In genomic region chr19:8148410-8149231, GRCh38 we compare ENCODE assay signal across 10 cellular contexts. TPM values are rescaled to one million over a fixed set of nuclear protein-coding genes. Genes with fewer than 3 reads are reported as not detected.
DNase-seq lines count a peak whose midpoint lies in the region; ATAC-seq, FAIRE-seq and TF ChIP-seq lines count a peak whose summit lies in the region.
"Had no signal": no experiment of that assay in that cellular context is flagged by ENCODE, and none has a peak within 500 bp of the region (broad histone marks: within the 10 kb centered on the region; RNA-seq: fewer than 3 reads in every experiment).

No MANE protein-coding gene starts in this region.

- H2AK5ac ChIP-seq in H1 (ENCODE audit: low read depth, low read length), result no peak overlapping the region

- H3K18ac ChIP-seq in H1 (ENCODE audit: extremely low read depth, low read length), result peak overlapping the region; percentile 41

- peak overlapping the region; percentile 82 for H3K4me3 Mint-ChIP-seq in progenitor cell of endocrine pancreas (ENCODE audit: low read depth)

- no peaks in the 10 kb centered on the region for H4K20me1 ChIP-seq in H1 (replicated peaks in 1 of 2; ENCODE audit: control insufficient read depth in 1 of 2, insufficient read depth in 2 of 2, low read length in 2 of 2)

- H3K23me2 ChIP-seq in H1 (ENCODE audit: low read depth, low read length), result no peaks in the 10 kb centered on the region; the same call in 1 of the 2 replicates

- no peak for ATAC-seq in HG03565 (IDR thresholded peaks at IDR 0.05; ENCODE audit: unreplicated experiment)

- peak overlapping the region; percentile 94; the same call in 1 of the 2 replicates for H2BK12ac ChIP-seq in H1 (ENCODE audit: low read depth, low read length)

- WGBS in H1 (ENCODE audit: extremely low coverage in 1 of 2, insufficient coverage in 1 of 2, insufficient read length in 1 of 2, insufficient replicate concordance in 2 of 2, low coverage in 1 of 2, low lambda C conversion rate in 2 of 2, missing lambda C conversion rate in 1 of 2), 2 experiments, result 9% methylated on average over 22 of the region's 46 CpGs; no CpG with 5 or more reads in 1 of the 2 experiments

- TF ChIP-seq RAD21 in H1 (IDR thresholded peaks at IDR 0.05 in 1 of 2, conservative IDR thresholded peaks at IDR 0.05 in 1 of 2; ENCODE audit: low read depth in 2 of 2, low read length in 2 of 2), result no peak

- H3K4me3 ChIP-seq in H1 (ENCODE audit: extremely low read depth in 1 of 4, insufficient read depth in 2 of 4, low read depth in 3 of 4, low read length in 4 of 4), result peak overlapping the region; percentile 58 to 78 (median 62)

- peak overlapping the region; percentile 46 for H3K4ac ChIP-seq in H1 (replicated peaks; ENCODE audit: insufficient read length, low read depth, low read length)

- H2BK120ac ChIP-seq in H1 (replicated peaks; ENCODE audit: low read depth, low read length), result no peak overlapping the region

- no peaks in the 10 kb centered on the region; a peak in 1 of 8 replicates for H3K36me3 ChIP-seq in H1 (ENCODE audit: control insufficient read depth in 2 of 4, insufficient read depth in 4 of 4, low read length in 3 of 4)

- peak overlapping the region; percentile 90 for H2BK5ac ChIP-seq in H1 (ENCODE audit: low read depth, low read length)

- H3K23ac ChIP-seq in H1 (ENCODE audit: insufficient read length), result no peak overlapping the region

- H3K4me1 ChIP-seq in H1 (replicated peaks in 1 of 4; ENCODE audit: control insufficient read depth in 3 of 4, insufficient read depth in 4 of 4, low read length in 3 of 4), result peaks cover 0 to 24% (median 13%) of the 10 kb centered on the region in 4 experiments; a peak in 6 of 7 replicates

- peak in 2 of 3 experiments; percentile 72 to 83 for DNase-seq in NCI-H1417 (lab: John Stamatoyannopoulos, UW)
- DNase-seq in NCI-H1417 treated with DMSO at 0.1 percent for 48 hours (lab: John Stamatoyannopoulos, UW), result no peak
- peak; percentile 49 for DNase-seq in NCI-H2029 treated with DMSO at 0.1 percent for 48 hours (lab: John Stamatoyannopoulos, UW)
- DNase-seq in H1 (ENCODE audit: low read depth in 1 of 2, low spot score in 2 of 2), result peak; percentile 70 to 87
- DNase-seq in progenitor cell of endocrine pancreas (ENCODE audit: low spot score, unreplicated experiment), result peak; percentile 68
- no peak for DNase-seq in GM10248 (ENCODE audit: extremely low spot score)
- no peak for DNase-seq in stimulated activated CD4-positive, alpha-beta T cell treated with anti-CD3 and anti-CD28 coated beads, Interleukin-12 subunit alpha, Interleukin-12 subunit beta, amount 100 ng/mL, for 4 hours
- DNase-seq: NCI-H1092 treated with DMSO at 0.1 percent for 48 hours had no signal

- no peak overlapping the region for H3K14ac ChIP-seq in H1 (ENCODE audit: insufficient read length)

- H2BK20ac ChIP-seq in H1 (ENCODE audit: low read length), result no peak overlapping the region; the same call in 1 of the 2 replicates

- no peaks in the 10 kb centered on the region for H3K9me3 ChIP-seq in H1 (ENCODE audit: insufficient read depth in 2 of 2, low read depth in 1 of 2, low read length in 1 of 2)

- H2BK15ac ChIP-seq in H1 (ENCODE audit: low read length), result no peak overlapping the region

- peak overlapping the region; percentile 48 to 72 for H3K4me2 ChIP-seq in H1 (ENCODE audit: insufficient read depth in 1 of 2, low read depth in 2 of 2, low read length in 2 of 2)

- POLR2A ChIA-PET in H1 (lab: Charles Lee; ENCODE audit: partially characterized antibody) (interaction anchor here (0.6 to 2.7 kb wide), 14 partner anchors 9 to 750 kb away, joined by 3 to 13 read pairs (median 4); partner anchors contain the start of gene CERS4), GM10248 (lab: Yijun Ruan, JAX) (no interaction called here)

- H3K79me1 ChIP-seq in H1 (ENCODE audit: low read depth, low read length), result peaks cover 6% of the 10 kb centered on the region

- H3K56ac ChIP-seq in H1 (replicated peaks; ENCODE audit: insufficient read length, low read depth, low read length), result no peak overlapping the region

- H3K9me3 Mint-ChIP-seq in progenitor cell of endocrine pancreas (ENCODE audit: low read depth), result no peaks in the 10 kb centered on the region

- peaks cover 0 to 19% of the 10 kb centered on the region in 2 experiments; a peak in 1 of 4 replicates for H3K79me2 ChIP-seq in H1 (ENCODE audit: control insufficient read depth in 1 of 2, insufficient read depth in 2 of 2, low read length in 2 of 2)

- H3K9ac ChIP-seq in H1 (replicated peaks in 1 of 4; ENCODE audit: extremely low read depth in 1 of 4, low read depth in 3 of 4, low read length in 3 of 4), result peak overlapping the region in 3 of 4 experiments; percentile 35 to 75 (median 67); a peak in 5 of 7 replicates

- peak overlapping the region; percentile 75 for H4K91ac ChIP-seq in H1 (replicated peaks; ENCODE audit: insufficient read length, low read length)

- H3K4me1 Mint-ChIP-seq in progenitor cell of endocrine pancreas (ENCODE audit: low read depth), result peaks cover 22% of the 10 kb centered on the region

- TF ChIP-seq EP300 in H1 (IDR thresholded peaks at IDR 0.05; ENCODE audit: borderline replicate concordance in 1 of 2, low read depth in 2 of 2, low read length in 2 of 2), result no peak

- H3K27me3 ChIP-seq in H1 (replicated peaks in 1 of 4; ENCODE audit: control insufficient read depth in 3 of 4, extremely low read depth in 1 of 4, insufficient read depth in 3 of 4, low read length in 3 of 4), result no peaks in the 10 kb centered on the region

- H3K36me3 Mint-ChIP-seq in progenitor cell of endocrine pancreas (ENCODE audit: insufficient read depth), result no peaks in the 10 kb centered on the region

- FAIRE-seq in H1 (lab: Jason Lieb, UNC), result peak; percentile 24
- FAIRE-seq: A204.1 had no signal

- peak overlapping the region; percentile 76; the same call in 1 of the 2 replicates for H3K27ac ChIP-seq in H1 (ENCODE audit: low read depth, low read length)

- peak overlapping the region; percentile 92 for H4K5ac ChIP-seq in H1 (ENCODE audit: insufficient read length, low read depth, low read length)

- CTCF ChIA-PET in H1 (lab: Charles Lee; ENCODE audit: partially characterized antibody), result no interaction called here
- CTCF ChIA-PET in GM10248 (lab: Yijun Ruan, JAX), result interaction anchor here (1.4 kb wide), 1 partner anchor 10 kb away, joined by 3 read pairs; no protein-coding TSS in a partner anchor

- TF ChIP-seq POLR2A in H1 (IDR thresholded peaks at IDR 0.05; ENCODE audit: control extremely low read depth in 1 of 2, low read depth in 2 of 2, low read length in 2 of 2), result peak in 1 of 2 experiments; percentile 83; a peak in 2 of 3 replicates

- peak overlapping the region; percentile 37; the same call in 1 of the 2 replicates for H4K8ac ChIP-seq in H1 (ENCODE audit: extremely low read depth, insufficient read depth, low read length)

- TF ChIP-seq CTCF in H1 (IDR thresholded peaks at IDR 0.05; ENCODE audit: control extremely low read depth in 1 of 3, insufficient read depth in 1 of 3, low read depth in 1 of 3, low read length in 3 of 3) (no peak), progenitor cell of endocrine pancreas (IDR thresholded peaks at IDR 0.05; ENCODE audit: unreplicated experiment) (peak; percentile 27), GM10248 (IDR thresholded peaks at IDR 0.05; ENCODE audit: control extremely low read depth, extremely low read depth, low read depth, missing control alignments) (no peak)

- peaks cover 3% of the 10 kb centered on the region for H3K27me3 Mint-ChIP-seq in progenitor cell of endocrine pancreas

- H2AFZ ChIP-seq in H1 (ENCODE audit: low read length), result no peak overlapping the region

- peak overlapping the region; percentile 97 for H3K27ac Mint-ChIP-seq in progenitor cell of endocrine pancreas

TF ChIP-seq in H1, 55 proteins besides CTCF, POLR2A, EP300 and RAD21 (continues in another document):
- TF ChIP-seq SIN3A (conservative IDR thresholded peaks at IDR 0.05 in 1 of 2, IDR thresholded peaks at IDR 0.05 in 1 of 2; ENCODE audit: low read depth in 1 of 2, low read length in 2 of 2) (peak in 1 of 2 experiments; percentile 6; a peak in 2 of 4 replicates), SP2 (IDR thresholded peaks at IDR 0.05; ENCODE audit: low read length) (no peak), CBX8 (IDR thresholded peaks at IDR 0.05; ENCODE audit: borderline replicate concordance, low read depth, low read length) (no peak), TAF7 (optimal IDR thresholded peaks at IDR 0.05; ENCODE audit: borderline replicate concordance, low read depth, low read length) (no peak), POLR2AphosphoS5 (IDR thresholded peaks at IDR 0.05; ENCODE audit: low read depth, low read length) (peak; percentile 46; the same call in 1 of the 2 replicates), SP1 (IDR thresholded peaks at IDR 0.05; ENCODE audit: low read depth, low read length) (peak; percentile 73)
- TF ChIP-seq, protein P1, sequence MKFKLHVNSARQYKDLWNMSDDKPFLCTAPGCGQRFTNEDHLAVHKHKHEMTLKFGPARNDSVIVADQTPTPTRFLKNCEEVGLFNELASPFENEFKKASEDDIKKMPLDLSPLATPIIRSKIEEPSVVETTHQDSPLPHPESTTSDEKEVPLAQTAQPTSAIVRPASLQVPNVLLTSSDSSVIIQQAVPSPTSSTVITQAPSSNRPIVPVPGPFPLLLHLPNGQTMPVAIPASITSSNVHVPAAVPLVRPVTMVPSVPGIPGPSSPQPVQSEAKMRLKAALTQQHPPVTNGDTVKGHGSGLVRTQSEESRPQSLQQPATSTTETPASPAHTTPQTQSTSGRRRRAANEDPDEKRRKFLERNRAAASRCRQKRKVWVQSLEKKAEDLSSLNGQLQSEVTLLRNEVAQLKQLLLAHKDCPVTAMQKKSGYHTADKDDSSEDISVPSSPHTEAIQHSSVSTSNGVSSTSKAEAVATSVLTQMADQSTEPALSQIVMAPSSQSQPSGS (IDR thresholded peaks at IDR 0.05; ENCODE audit: low read length), result no peak
- TF ChIP-seq, protein P2, sequence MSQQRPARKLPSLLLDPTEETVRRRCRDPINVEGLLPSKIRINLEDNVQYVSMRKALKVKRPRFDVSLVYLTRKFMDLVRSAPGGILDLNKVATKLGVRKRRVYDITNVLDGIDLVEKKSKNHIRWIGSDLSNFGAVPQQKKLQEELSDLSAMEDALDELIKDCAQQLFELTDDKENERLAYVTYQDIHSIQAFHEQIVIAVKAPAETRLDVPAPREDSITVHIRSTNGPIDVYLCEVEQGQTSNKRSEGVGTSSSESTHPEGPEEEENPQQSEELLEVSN (IDR thresholded peaks at IDR 0.05), result no peak

RNA-seq across cellular contexts. Expression of gene FBN3, which starts 0.8 kb away (rescaled TPM):
- 38.7 and 39.0 TPM in 2 replicates for total RNA-seq in H1 (2021; fragmentation: NEBNext Ultra II Directional; extraction: Animal tissue kit (Norgen Biotek cat#: 25700))
- polyA plus RNA-seq in H1 (2011; rRNA removed), result 37.1 and 64.1 TPM in 2 replicates
- 56.0 TPM for polyA plus RNA-seq in H1 (2011; cell fraction: cytosol; rRNA removed)
- 303 TPM for polyA plus RNA-seq in H1 (2011; cell fraction: nucleus; rRNA removed)
- 37.9 to 66.2 TPM (median 58.6 TPM) in 4 replicates for polyA plus RNA-seq in H1 (2012, experiment 1 of 2)
- 19.7 TPM for polyA plus RNA-seq in H1 (2012, experiment 2 of 2)
- 27.8 TPM for polyA plus RNA-seq in H1 (2013, experiment 1 of 2)
- polyA plus RNA-seq in H1 (2013, experiment 2 of 2), result 19.6 TPM
- polyA minus RNA-seq in H1 (2011; rRNA and poly(A)+ RNA removed), result 77.0 and 93.3 TPM in 2 replicates
- 25.2 TPM for polyA minus RNA-seq in H1 (2011; cell fraction: cytosol; rRNA and poly(A)+ RNA removed)
- 51.6 TPM for polyA minus RNA-seq in H1 (2011; cell fraction: nucleus; rRNA and poly(A)+ RNA removed)
- 121 and 122 TPM in 2 replicates for total RNA-seq in progenitor cell of endocrine pancreas

Comparison
In these comparisons a context has a peak if more than half of its experiments do, and no peak if none do; other contexts are left out.
1. DNase-seq: peak in NCI-H1417 (2 of 3), NCI-H2029 treated with DMSO at 0.1 percent for 48 hours (single experiment), H1 (2 of 2) and progenitor cell of endocrine pancreas (single experiment); none in NCI-H1417 treated with DMSO at 0.1 percent for 48 hours (single experiment), GM10248 (single experiment) and stimulated activated CD4-positive, alpha-beta T cell treated with anti-CD3 and anti-CD28 coated beads, Interleukin-12 subunit alpha, Interleukin-12 subunit beta, amount 100 ng/mL, for 4 hours (single experiment).